Comparison of ENCODE assay signal across 8 cellular contexts in genomic region chr5:171386861-171387254, GRCh38. TPM values are rescaled to one million over a fixed set of nuclear protein-coding genes. Genes with fewer than 3 reads are reported as not detected.
DNase-seq lines count a peak whose midpoint lies in the region; ATAC-seq and TF ChIP-seq lines count a peak whose summit lies in the region.

No MANE protein-coding gene starts in this region.

- H3K4me1 ChIP-seq in HEK293 (ENCODE audit: control insufficient read depth, insufficient read depth, low read length) (no peaks in the 10 kb centered on the region), thoracic aorta (ENCODE audit: control insufficient read depth in 1 of 2, low read depth in 2 of 2) (peaks cover 22 to 25% of the 10 kb centered on the region in 2 donors)

- peaks cover 25% of the 10 kb centered on the region for H3K27me3 Mint-ChIP-seq in activated naive CD8-positive, alpha-beta T cell treated with anti-CD3 and anti-CD28 coated beads for 36 hours
- H3K27me3 Mint-ChIP-seq in immature natural killer cell (ENCODE audit: low read depth in 3 of 3) = peaks cover 19 to 29% (median 21%) of the 10 kb centered on the region in 3 donors

- H3K4me1 Mint-ChIP-seq in activated naive CD8-positive, alpha-beta T cell treated with anti-CD3 and anti-CD28 coated beads for 36 hours = peaks cover 56% of the 10 kb centered on the region
- peaks cover 48 to 52% of the 10 kb centered on the region in 2 donors for H3K4me1 Mint-ChIP-seq in immature natural killer cell

- H3K9me3 ChIP-seq in HEK293 (ENCODE audit: control insufficient read depth, insufficient read depth, low read depth, low read length) (no peaks in the 10 kb centered on the region), thoracic aorta (no peaks in the 10 kb centered on the region)

- POLR2A ChIA-PET in BJ (lab: Charles Lee) = interaction anchor here (0.7 kb wide), 1 partner anchor 169 kb away, joined by 3 read pairs; no protein-coding TSS in a partner anchor
- POLR2A ChIA-PET in HEK293 (lab: Yijun Ruan, JAX) = interaction anchor here (0.7 to 1.9 kb wide), 8 partner anchors 9 to 620 kb away, joined by 3 to 8 read pairs (median 4); partner anchors contain the start of genes FBXW11 and TLX3

- H3K27ac ChIP-seq in HEK293 (ENCODE audit: extremely low read depth, low read depth, low read length) (peak overlapping the region; percentile 88), thoracic aorta (peak overlapping the region; percentile 55 to 80)

- H3K4me3 ChIP-seq in BJ (ENCODE audit: low read depth, low read length) (peak overlapping the region; percentile 100), HEK293 (ENCODE audit: low read depth, low read length) (peak overlapping the region; percentile 63), thoracic aorta (peak overlapping the region; percentile 86)

- no peak for ATAC-seq in thoracic aorta (ENCODE audit: insufficient number of reproducible peaks, low FRiP score, low read depth)
- ATAC-seq in HG02571 (IDR thresholded peaks at IDR 0.05; ENCODE audit: unreplicated experiment) = no peak

- H3K27ac Mint-ChIP-seq in activated naive CD8-positive, alpha-beta T cell treated with anti-CD3 and anti-CD28 coated beads for 36 hours = peak overlapping the region; percentile 100
- H3K27ac Mint-ChIP-seq in immature natural killer cell = peak overlapping the region; percentile 92 to 98 (median 96)

- H3K27me3 ChIP-seq in BJ (ENCODE audit: control insufficient read depth, insufficient read depth, low read length) (no peaks in the 10 kb centered on the region), thoracic aorta (replicated peaks; ENCODE audit: insufficient read depth) (no peaks in the 10 kb centered on the region)

- DNase-seq in BJ (ENCODE audit: low read depth) = no peak
- DNase-seq in activated naive CD8-positive, alpha-beta T cell treated with anti-CD3 and anti-CD28 coated beads for 36 hours = no peak
- no peak for DNase-seq in immature natural killer cell
- DNase-seq in thoracic aorta (ENCODE audit: low spot score) = no peak
- DNase-seq in activated gamma-delta T cell (lab: John Stamatoyannopoulos, UW) = no peak
- no peak for DNase-seq in SIG-M5 (lab: John Stamatoyannopoulos, UW)

- H3K36me3 ChIP-seq in BJ (ENCODE audit: control insufficient read depth, insufficient read depth, low read length) (peaks cover under 1% of the 10 kb centered on the region), HEK293 (ENCODE audit: control insufficient read depth in 2 of 2, insufficient read depth in 1 of 2, low read length in 2 of 2) (peaks cover 8 to 34% of the 10 kb centered on the region in 2 experiments; a peak in 2 of 3 replicates), thoracic aorta (peaks cover 6% of the 10 kb centered on the region)

- peaks cover 7% of the 10 kb centered on the region for H3K9me3 Mint-ChIP-seq in activated naive CD8-positive, alpha-beta T cell treated with anti-CD3 and anti-CD28 coated beads for 36 hours
- no peaks in the 10 kb centered on the region for H3K9me3 Mint-ChIP-seq in immature natural killer cell

- TF ChIP-seq CTCF in BJ (IDR thresholded peaks at IDR 0.05; ENCODE audit: insufficient read depth, low read depth, low read length) (no peak), HEK293 (tag by site-specific recombination; IDR thresholded peaks at IDR 0.05) (no peak), thoracic aorta (IDR thresholded peaks at IDR 0.05) (no peak)

- H3K4me3 Mint-ChIP-seq in activated naive CD8-positive, alpha-beta T cell treated with anti-CD3 and anti-CD28 coated beads for 36 hours = peak overlapping the region; percentile 99
- peak overlapping the region; percentile 90 to 99 (median 95) for H3K4me3 Mint-ChIP-seq in immature natural killer cell

- CTCF ChIA-PET in BJ (lab: Yijun Ruan, JAX) (interaction anchor here (0.5 to 1.4 kb wide), 3 partner anchors 11 to 1706 kb away, joined by 3 to 7 read pairs (median 3); no protein-coding TSS in a partner anchor), HEK293 (lab: Yijun Ruan, JAX) (no interaction called here)

- peaks cover 46% of the 10 kb centered on the region for H3K36me3 Mint-ChIP-seq in activated naive CD8-positive, alpha-beta T cell treated with anti-CD3 and anti-CD28 coated beads for 36 hours
- H3K36me3 Mint-ChIP-seq in immature natural killer cell = peaks cover 7 to 8% (median 7%) of the 10 kb centered on the region in 3 donors

TF ChIP-seq in HEK293, 187 proteins besides CTCF, POLR2A, EP300 and RAD21 (continues in another document):
- TF ChIP-seq ZNF449 (tag by site-specific recombination; IDR thresholded peaks at IDR 0.05) (no peak), ZNF513 (tag by site-specific recombination; IDR thresholded peaks at IDR 0.05) (peak; percentile 6; the same call in 1 of the 2 replicates), ZNF341 (tag by site-specific recombination; IDR thresholded peaks at IDR 0.05; ENCODE audit: low read depth) (no peak), ZNF561 (tag by site-specific recombination; IDR thresholded peaks at IDR 0.05; ENCODE audit: borderline replicate concordance) (no peak), ZNF18 (tag by site-specific recombination; IDR thresholded peaks at IDR 0.05) (no peak), ZNF654 (tag by site-specific recombination; IDR thresholded peaks at IDR 0.05; ENCODE audit: low read depth) (no peak), ZNF223 (tag by site-specific recombination; IDR thresholded peaks at IDR 0.05) (no peak), ZNF2 (tag by site-specific recombination; IDR thresholded peaks at IDR 0.05) (no peak), ZBTB49 (tag by site-specific recombination; IDR thresholded peaks at IDR 0.05; ENCODE audit: low read depth) (no peak)

RNA-seq across cellular contexts. Expression of gene NPM1, which starts 0.8 kb away (rescaled TPM):
- 2,997 and 3,059 TPM in 2 replicates for polyA plus RNA-seq in BJ (2011; rRNA removed)
- 598 and 787 TPM in 2 replicates for polyA minus RNA-seq in BJ (2011; rRNA and poly(A)+ RNA removed)
- 1,000 to 10,000 TPM; 4,728 to 4,890 TPM for total RNA-seq in activated naive CD8-positive, alpha-beta T cell treated with anti-CD3 and anti-CD28 coated beads for 36 hours
- 100 to 1,000 TPM; 274 to 417 (median 355) TPM for polyA plus RNA-seq in immature natural killer cell
- 1,000 to 10,000 TPM in 1 of 2 donors, 100 to 1,000 TPM in 1; 453 to 1,895 TPM for total RNA-seq in thoracic aorta

RNA-seq across cellular contexts. Expression of gene FGF18, which starts 32.6 kb away (rescaled TPM):
- polyA plus RNA-seq in BJ (2011; rRNA removed) (0.04 TPM in 1 of 2 replicates, not detected in the other), immature natural killer cell (not detected)
- polyA minus RNA-seq in BJ (2011; rRNA and poly(A)+ RNA removed) = not detected in 2 replicates
- under 1 TPM; 0.21 to 0.28 TPM for total RNA-seq in activated naive CD8-positive, alpha-beta T cell treated with anti-CD3 and anti-CD28 coated beads for 36 hours
- total RNA-seq in thoracic aorta = 1 to 10 TPM in 1 of 2 donors, under 1 TPM in 1; 0.81 to 1.6 TPM
